Comparison of ENCODE assay signal across 1 cellular context in the genomic region with DNA sequence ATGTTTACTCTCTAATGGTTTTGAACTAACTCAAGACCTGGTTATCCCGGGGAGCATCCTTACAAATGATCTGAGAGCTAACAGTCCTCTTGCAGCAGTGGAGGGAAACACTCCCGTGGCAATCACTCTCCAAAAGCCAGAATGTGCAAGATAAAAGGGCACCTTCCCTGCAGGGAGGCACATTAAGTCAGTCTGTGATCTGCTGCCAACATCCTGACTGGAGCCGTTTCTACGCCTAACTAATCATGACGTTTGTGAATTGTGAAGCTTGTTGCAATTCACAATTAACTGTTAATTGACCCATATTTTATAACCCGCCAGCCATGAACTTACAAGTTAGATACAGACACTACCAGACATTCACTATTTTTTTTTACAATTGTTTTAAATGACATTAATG.
TF ChIP-seq lines count a peak whose summit lies in the region.

No MANE protein-coding gene starts in this region.

TF ChIP-seq in HEK293, 187 proteins besides CTCF, POLR2A, EP300 and RAD21 (continued from another document and continues in another):
- TF ChIP-seq, protein P1, sequence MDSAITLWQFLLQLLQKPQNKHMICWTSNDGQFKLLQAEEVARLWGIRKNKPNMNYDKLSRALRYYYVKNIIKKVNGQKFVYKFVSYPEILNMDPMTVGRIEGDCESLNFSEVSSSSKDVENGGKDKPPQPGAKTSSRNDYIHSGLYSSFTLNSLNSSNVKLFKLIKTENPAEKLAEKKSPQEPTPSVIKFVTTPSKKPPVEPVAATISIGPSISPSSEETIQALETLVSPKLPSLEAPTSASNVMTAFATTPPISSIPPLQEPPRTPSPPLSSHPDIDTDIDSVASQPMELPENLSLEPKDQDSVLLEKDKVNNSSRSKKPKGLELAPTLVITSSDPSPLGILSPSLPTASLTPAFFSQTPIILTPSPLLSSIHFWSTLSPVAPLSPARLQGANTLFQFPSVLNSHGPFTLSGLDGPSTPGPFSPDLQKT (IDR thresholded peaks at IDR 0.05; ENCODE audit: borderline replicate concordance, low read depth, low read length): no peak
- TF ChIP-seq ZNF274 (IDR thresholded peaks at IDR 0.05; ENCODE audit: low read length) (no peak), ZNF274 (tag by site-specific recombination; IDR thresholded peaks at IDR 0.05; ENCODE audit: borderline replicate concordance) (no peak), ZBTB20 (tag by site-specific recombination; IDR thresholded peaks at IDR 0.05) (no peak; the same call in 1 of the 2 replicates), ZNF433 (tag by site-specific recombination; IDR thresholded peaks at IDR 0.05; ENCODE audit: low read depth) (no peak), ZIC2 (tag by site-specific recombination; IDR thresholded peaks at IDR 0.05) (peak; percentile 90), ZNF624 (tag by site-specific recombination; IDR thresholded peaks at IDR 0.05) (no peak), ZNF473 (tag by site-specific recombination; IDR thresholded peaks at IDR 0.05) (no peak), SALL2 (tag by site-specific recombination; IDR thresholded peaks at IDR 0.05; ENCODE audit: borderline replicate concordance) (no peak), ZNF48 (tag by site-specific recombination; IDR thresholded peaks at IDR 0.05) (no peak), ZNF133 (tag by site-specific recombination; IDR thresholded peaks at IDR 0.05) (no peak), ZNF2 (tag by site-specific recombination; IDR thresholded peaks at IDR 0.05) (peak; percentile 75), ZBTB8A (tag by site-specific recombination; IDR thresholded peaks at IDR 0.05) (peak; percentile 92), ZNF76 (tag by site-specific recombination; IDR thresholded peaks at IDR 0.05; ENCODE audit: borderline replicate concordance, low read depth) (0 out of 2 replicates have a peak, but pooled peaks have one; percentile 6), ZBTB48 (tag by site-specific recombination; IDR thresholded peaks at IDR 0.05) (peak; percentile 40; the same call in 1 of the 2 replicates), SP3 (tag by site-specific recombination; IDR thresholded peaks at IDR 0.05) (no peak), ZNF571 (tag by site-specific recombination; IDR thresholded peaks at IDR 0.05) (no peak), ZNF202 (tag by site-specific recombination; IDR thresholded peaks at IDR 0.05; ENCODE audit: borderline replicate concordance) (no peak), ZNF600 (tag by site-specific recombination; IDR thresholded peaks at IDR 0.05) (peak; percentile 93), ZNF16 (tag by site-specific recombination; IDR thresholded peaks at IDR 0.05; ENCODE audit: low read depth) (no peak), GLI4 (tag by site-specific recombination; IDR thresholded peaks at IDR 0.05) (no peak), ZNF366 (tag by site-specific recombination; conservative IDR thresholded peaks at IDR 0.05) (peak; percentile 74), ZNF843 (tag by site-specific recombination; IDR thresholded peaks at IDR 0.05) (peak; percentile 98), KLF8 (tag by site-specific recombination; IDR thresholded peaks at IDR 0.05) (peak; percentile 39; the same call in 1 of the 2 replicates), ZNF777 (tag by site-specific recombination; IDR thresholded peaks at IDR 0.05; ENCODE audit: borderline replicate concordance) (no peak), ZNF248 (tag by site-specific recombination; IDR thresholded peaks at IDR 0.05) (no peak), ZNF341 (tag by site-specific recombination; IDR thresholded peaks at IDR 0.05; ENCODE audit: low read depth) (peak; percentile 13; the same call in 1 of the 2 replicates), ZNF560 (tag by site-specific recombination; IDR thresholded peaks at IDR 0.05; ENCODE audit: borderline replicate concordance) (no peak), HOXD13 (CRISPR knock-in tag; IDR thresholded peaks at IDR 0.05; ENCODE audit: borderline replicate concordance) (no peak), ZNF239 (tag by site-specific recombination; IDR thresholded peaks at IDR 0.05) (no peak), GFI1B (tag by site-specific recombination; IDR thresholded peaks at IDR 0.05) (no peak), ZNF626 (tag by site-specific recombination; IDR thresholded peaks at IDR 0.05) (no peak), ZNF350 (tag by site-specific recombination; IDR thresholded peaks at IDR 0.05) (no peak), ZNF146 (tag by site-specific recombination; IDR thresholded peaks at IDR 0.05) (peak; percentile 47; the same call in 1 of the 2 replicates), GLIS2 (tag by site-specific recombination; IDR thresholded peaks at IDR 0.05) (no peak), ZNF561 (tag by site-specific recombination; IDR thresholded peaks at IDR 0.05; ENCODE audit: borderline replicate concordance) (peak; percentile 84), ZNF10 (tag by site-specific recombination; IDR thresholded peaks at IDR 0.05) (peak; percentile 91), ZNF521 (tag by site-specific recombination; IDR thresholded peaks at IDR 0.05) (no peak), ZNF221 (tag by site-specific recombination; IDR thresholded peaks at IDR 0.05; ENCODE audit: borderline replicate concordance) (no peak), ZNF837 (tag by site-specific recombination; IDR thresholded peaks at IDR 0.05) (no peak), ZNF391 (tag by site-specific recombination; IDR thresholded peaks at IDR 0.05; ENCODE audit: borderline replicate concordance, low read depth) (0 out of 2 replicates have a peak, but pooled peaks have one; percentile 38), ZFP37 (tag by site-specific recombination; IDR thresholded peaks at IDR 0.05) (no peak), ZNF214 (tag by site-specific recombination; IDR thresholded peaks at IDR 0.05; ENCODE audit: borderline replicate concordance) (no peak)
- TF ChIP-seq, protein P2, sequence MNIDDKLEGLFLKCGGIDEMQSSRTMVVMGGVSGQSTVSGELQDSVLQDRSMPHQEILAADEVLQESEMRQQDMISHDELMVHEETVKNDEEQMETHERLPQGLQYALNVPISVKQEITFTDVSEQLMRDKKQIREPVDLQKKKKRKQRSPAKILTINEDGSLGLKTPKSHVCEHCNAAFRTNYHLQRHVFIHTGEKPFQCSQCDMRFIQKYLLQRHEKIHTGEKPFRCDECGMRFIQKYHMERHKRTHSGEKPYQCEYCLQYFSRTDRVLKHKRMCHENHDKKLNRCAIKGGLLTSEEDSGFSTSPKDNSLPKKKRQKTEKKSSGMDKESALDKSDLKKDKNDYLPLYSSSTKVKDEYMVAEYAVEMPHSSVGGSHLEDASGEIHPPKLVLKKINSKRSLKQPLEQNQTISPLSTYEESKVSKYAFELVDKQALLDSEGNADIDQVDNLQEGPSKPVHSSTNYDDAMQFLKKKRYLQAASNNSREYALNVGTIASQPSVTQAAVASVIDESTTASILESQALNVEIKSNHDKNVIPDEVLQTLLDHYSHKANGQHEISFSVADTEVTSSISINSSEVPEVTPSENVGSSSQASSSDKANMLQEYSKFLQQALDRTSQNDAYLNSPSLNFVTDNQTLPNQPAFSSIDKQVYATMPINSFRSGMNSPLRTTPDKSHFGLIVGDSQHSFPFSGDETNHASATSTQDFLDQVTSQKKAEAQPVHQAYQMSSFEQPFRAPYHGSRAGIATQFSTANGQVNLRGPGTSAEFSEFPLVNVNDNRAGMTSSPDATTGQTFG (tag by site-specific recombination; IDR thresholded peaks at IDR 0.05; ENCODE audit: borderline replicate concordance): no peak
- TF ChIP-seq, protein P3, sequence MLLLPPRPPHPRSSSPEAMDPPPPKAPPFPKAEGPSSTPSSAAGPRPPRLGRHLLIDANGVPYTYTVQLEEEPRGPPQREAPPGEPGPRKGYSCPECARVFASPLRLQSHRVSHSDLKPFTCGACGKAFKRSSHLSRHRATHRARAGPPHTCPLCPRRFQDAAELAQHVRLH (tag by site-specific recombination; IDR thresholded peaks at IDR 0.05): 0 out of 2 replicates have a peak, but pooled peaks have one; percentile 73
- TF ChIP-seq, protein P4, sequence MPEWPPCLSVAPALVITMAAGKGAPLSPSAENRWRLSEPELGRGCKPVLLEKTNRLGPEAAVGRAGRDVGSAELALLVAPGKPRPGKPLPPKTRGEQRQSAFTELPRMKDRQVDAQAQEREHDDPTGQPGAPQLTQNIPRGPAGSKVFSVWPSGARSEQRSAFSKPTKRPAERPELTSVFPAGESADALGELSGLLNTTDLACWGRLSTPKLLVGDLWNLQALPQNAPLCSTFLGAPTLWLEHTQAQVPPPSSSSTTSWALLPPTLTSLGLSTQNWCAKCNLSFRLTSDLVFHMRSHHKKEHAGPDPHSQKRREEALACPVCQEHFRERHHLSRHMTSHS (tag by site-specific recombination; IDR thresholded peaks at IDR 0.05): peak; percentile 94
- TF ChIP-seq, protein P5, sequence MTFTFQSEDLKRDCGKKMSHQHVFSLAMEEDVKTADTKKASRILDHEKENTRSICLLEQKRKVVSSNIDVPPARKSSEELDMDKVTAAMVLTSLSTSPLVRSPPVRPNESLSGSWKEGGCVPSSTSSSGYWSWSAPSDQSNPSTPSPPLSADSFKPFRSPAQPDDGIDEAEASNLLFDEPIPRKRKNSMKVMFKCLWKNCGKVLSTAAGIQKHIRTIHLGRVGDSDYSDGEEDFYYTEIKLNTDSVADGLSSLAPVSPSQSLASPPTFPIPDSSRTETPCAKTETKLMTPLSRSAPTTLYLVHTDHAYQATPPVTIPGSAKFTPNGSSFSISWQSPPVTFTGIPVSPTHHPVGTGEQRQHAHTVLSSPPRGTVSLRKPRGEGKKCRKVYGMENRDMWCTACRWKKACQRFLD (tag by site-specific recombination; IDR thresholded peaks at IDR 0.05): no peak
- TF ChIP-seq, protein P6, sequence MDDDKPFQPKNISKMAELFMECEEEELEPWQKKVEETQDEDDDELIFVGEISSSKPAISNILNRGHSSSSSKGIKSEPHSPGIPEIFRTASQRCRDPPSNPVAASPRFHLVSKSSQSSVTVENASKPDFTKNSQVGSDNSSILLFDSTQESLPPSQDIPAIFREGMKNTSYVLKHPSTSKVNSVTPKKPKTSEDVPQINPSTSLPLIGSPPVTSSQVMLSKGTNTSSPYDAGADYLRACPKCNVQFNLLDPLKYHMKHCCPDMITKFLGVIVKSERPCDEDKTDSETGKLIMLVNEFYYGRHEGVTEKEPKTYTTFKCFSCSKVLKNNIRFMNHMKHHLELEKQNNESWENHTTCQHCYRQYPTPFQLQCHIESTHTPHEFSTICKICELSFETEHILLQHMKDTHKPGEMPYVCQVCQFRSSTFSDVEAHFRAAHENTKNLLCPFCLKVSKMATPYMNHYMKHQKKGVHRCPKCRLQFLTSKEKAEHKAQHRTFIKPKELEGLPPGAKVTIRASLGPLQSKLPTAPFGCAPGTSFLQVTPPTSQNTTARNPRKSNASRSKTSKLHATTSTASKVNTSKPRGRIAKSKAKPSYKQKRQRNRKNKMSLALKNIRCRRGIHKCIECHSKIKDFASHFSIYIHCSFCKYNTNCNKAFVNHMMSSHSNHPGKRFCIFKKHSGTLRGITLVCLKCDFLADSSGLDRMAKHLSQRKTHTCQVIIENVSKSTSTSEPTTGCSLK (tag by site-specific recombination; IDR thresholded peaks at IDR 0.05): no peak
- TF ChIP-seq, protein P7, sequence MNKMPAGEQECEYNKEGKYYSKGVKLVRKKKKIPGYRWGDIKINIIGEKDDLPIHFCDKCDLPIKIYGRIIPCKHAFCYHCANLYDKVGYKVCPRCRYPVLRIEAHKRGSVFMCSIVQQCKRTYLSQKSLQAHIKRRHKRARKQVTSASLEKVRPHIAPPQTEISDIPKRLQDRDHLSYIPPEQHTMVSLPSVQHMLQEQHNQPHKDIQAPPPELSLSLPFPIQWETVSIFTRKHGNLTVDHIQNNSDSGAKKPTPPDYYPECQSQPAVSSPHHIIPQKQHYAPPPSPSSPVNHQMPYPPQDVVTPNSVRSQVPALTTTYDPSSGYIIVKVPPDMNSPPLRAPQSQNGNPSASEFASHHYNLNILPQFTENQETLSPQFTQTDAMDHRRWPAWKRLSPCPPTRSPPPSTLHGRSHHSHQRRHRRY (tag by site-specific recombination; IDR thresholded peaks at IDR 0.05): no peak
- TF ChIP-seq, protein P8, sequence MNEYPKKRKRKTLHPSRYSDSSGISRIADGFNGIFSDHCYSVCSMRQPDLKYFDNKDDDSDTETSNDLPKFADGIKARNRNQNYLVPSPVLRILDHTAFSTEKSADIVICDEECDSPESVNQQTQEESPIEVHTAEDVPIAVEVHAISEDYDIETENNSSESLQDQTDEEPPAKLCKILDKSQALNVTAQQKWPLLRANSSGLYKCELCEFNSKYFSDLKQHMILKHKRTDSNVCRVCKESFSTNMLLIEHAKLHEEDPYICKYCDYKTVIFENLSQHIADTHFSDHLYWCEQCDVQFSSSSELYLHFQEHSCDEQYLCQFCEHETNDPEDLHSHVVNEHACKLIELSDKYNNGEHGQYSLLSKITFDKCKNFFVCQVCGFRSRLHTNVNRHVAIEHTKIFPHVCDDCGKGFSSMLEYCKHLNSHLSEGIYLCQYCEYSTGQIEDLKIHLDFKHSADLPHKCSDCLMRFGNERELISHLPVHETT (tag by site-specific recombination; IDR thresholded peaks at IDR 0.05): peak; percentile 80; the same call in 1 of the 2 replicates
- TF ChIP-seq, protein P9, sequence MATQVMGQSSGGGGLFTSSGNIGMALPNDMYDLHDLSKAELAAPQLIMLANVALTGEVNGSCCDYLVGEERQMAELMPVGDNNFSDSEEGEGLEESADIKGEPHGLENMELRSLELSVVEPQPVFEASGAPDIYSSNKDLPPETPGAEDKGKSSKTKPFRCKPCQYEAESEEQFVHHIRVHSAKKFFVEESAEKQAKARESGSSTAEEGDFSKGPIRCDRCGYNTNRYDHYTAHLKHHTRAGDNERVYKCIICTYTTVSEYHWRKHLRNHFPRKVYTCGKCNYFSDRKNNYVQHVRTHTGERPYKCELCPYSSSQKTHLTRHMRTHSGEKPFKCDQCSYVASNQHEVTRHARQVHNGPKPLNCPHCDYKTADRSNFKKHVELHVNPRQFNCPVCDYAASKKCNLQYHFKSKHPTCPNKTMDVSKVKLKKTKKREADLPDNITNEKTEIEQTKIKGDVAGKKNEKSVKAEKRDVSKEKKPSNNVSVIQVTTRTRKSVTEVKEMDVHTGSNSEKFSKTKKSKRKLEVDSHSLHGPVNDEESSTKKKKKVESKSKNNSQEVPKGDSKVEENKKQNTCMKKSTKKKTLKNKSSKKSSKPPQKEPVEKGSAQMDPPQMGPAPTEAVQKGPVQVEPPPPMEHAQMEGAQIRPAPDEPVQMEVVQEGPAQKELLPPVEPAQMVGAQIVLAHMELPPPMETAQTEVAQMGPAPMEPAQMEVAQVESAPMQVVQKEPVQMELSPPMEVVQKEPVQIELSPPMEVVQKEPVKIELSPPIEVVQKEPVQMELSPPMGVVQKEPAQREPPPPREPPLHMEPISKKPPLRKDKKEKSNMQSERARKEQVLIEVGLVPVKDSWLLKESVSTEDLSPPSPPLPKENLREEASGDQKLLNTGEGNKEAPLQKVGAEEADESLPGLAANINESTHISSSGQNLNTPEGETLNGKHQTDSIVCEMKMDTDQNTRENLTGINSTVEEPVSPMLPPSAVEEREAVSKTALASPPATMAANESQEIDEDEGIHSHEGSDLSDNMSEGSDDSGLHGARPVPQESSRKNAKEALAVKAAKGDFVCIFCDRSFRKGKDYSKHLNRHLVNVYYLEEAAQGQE (tag by site-specific recombination; IDR thresholded peaks at IDR 0.05): no peak
